Comparison of ENCODE assay signal across 1 cellular context in the genomic region with DNA sequence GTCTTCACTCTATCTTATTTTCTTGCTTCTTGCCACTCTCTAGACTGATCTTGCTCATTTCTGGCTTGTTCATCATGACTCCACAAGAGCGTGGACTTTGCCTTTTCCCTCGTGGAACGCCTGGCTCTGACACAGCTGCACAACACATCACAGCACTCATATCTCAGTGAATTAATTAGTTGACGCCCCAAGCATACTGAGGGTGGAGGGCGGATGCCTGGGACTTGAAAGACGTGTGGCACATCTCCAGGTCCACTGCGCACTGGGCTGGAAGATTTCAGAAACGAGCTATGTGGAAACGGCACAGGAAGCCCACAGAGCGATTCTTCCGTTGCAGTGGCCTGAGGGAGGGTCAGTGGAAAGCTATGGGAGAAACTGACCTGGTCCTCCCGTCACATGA.
A peak's percentile ranks its signal among the peaks of the same experiment; 100 is the strongest.
TF ChIP-seq lines count a peak whose summit lies in the region.

No MANE protein-coding gene starts in this region.

TF ChIP-seq in HepG2, 621 proteins besides CTCF, POLR2A, EP300 and RAD21:
- TF ChIP-seq, protein P1, sequence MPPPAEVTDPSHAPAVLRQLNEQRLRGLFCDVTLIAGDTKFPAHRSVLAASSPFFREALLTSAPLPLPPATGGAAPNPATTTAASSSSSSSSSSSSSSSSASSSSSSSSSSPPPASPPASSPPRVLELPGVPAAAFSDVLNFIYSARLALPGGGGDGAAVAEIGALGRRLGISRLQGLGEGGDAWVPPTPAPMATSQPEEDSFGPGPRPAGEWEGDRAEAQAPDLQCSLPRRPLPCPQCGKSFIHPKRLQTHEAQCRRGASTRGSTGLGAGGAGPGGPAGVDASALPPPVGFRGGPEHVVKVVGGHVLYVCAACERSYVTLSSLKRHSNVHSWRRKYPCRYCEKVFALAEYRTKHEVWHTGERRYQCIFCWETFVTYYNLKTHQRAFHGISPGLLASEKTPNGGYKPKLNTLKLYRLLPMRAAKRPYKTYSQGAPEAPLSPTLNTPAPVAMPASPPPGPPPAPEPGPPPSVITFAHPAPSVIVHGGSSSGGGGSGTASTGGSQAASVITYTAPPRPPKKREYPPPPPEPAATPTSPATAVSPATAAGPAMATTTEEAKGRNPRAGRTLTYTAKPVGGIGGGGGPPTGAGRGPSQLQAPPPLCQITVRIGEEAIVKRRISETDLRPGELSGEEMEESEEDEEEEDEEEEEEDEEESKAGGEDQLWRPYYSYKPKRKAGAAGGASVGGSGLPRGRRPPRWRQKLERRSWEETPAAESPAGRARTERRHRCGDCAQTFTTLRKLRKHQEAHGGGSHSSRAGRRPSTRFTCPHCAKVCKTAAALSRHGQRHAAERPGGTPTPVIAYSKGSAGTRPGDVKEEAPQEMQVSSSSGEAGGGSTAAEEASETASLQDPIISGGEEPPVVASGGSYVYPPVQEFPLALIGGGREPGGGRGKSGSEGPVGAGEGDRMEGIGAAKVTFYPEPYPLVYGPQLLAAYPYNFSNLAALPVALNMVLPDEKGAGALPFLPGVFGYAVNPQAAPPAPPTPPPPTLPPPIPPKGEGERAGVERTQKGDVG (CRISPR knock-in tag; IDR thresholded peaks at IDR 0.05; ENCODE audit: borderline replicate concordance): no peak
- TF ChIP-seq, protein P2, sequence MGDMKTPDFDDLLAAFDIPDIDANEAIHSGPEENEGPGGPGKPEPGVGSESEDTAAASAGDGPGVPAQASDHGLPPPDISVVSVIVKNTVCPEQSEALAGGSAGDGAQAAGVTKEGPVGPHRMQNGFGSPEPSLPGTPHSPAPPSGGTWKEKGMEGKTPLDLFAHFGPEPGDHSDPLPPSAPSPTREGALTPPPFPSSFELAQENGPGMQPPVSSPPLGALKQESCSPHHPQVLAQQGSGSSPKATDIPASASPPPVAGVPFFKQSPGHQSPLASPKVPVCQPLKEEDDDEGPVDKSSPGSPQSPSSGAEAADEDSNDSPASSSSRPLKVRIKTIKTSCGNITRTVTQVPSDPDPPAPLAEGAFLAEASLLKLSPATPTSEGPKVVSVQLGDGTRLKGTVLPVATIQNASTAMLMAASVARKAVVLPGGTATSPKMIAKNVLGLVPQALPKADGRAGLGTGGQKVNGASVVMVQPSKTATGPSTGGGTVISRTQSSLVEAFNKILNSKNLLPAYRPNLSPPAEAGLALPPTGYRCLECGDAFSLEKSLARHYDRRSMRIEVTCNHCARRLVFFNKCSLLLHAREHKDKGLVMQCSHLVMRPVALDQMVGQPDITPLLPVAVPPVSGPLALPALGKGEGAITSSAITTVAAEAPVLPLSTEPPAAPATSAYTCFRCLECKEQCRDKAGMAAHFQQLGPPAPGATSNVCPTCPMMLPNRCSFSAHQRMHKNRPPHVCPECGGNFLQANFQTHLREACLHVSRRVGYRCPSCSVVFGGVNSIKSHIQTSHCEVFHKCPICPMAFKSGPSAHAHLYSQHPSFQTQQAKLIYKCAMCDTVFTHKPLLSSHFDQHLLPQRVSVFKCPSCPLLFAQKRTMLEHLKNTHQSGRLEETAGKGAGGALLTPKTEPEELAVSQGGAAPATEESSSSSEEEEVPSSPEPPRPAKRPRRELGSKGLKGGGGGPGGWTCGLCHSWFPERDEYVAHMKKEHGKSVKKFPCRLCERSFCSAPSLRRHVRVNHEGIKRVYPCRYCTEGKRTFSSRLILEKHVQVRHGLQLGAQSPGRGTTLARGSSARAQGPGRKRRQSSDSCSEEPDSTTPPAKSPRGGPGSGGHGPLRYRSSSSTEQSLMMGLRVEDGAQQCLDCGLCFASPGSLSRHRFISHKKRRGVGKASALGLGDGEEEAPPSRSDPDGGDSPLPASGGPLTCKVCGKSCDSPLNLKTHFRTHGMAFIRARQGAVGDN (CRISPR knock-in tag; IDR thresholded peaks at IDR 0.05): peak; percentile 34; the same call in 1 of the 2 replicates
- no peak for TF ChIP-seq SRSF1 (optimal IDR thresholded peaks at IDR 0.05; ENCODE audit: low read depth, low read length)
- no peak for TF ChIP-seq ATF7 (IDR thresholded peaks at IDR 0.05)
- TF ChIP-seq ATF7 (CRISPR knock-in tag; IDR thresholded peaks at IDR 0.05): no peak
- TF ChIP-seq, protein P3, sequence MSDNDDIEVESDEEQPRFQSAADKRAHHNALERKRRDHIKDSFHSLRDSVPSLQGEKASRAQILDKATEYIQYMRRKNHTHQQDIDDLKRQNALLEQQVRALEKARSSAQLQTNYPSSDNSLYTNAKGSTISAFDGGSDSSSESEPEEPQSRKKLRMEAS (IDR thresholded peaks at IDR 0.05): peak; percentile 36; the same call in 1 of the 2 replicates
- TF ChIP-seq THAP9 (CRISPR knock-in tag; IDR thresholded peaks at IDR 0.05; ENCODE audit: borderline replicate concordance): no peak
